ENCODE assay signal across 8 cellular contexts in genomic region chr10:34813626-34814227, GRCh38. TPM values are rescaled to one million over a fixed set of nuclear protein-coding genes. Genes with fewer than 3 reads are reported as not detected.
A peak's percentile ranks its signal among the peaks of the same experiment; 100 is the strongest.
DNase-seq lines count a peak whose midpoint lies in the region; ATAC-seq and TF ChIP-seq lines count a peak whose summit lies in the region.

No MANE protein-coding gene starts in this region.

- H3K27me3 Mint-ChIP-seq in activated naive CD4-positive, alpha-beta T cell treated with anti-CD3 and anti-CD28 coated beads, Interleukin-2, amount 10 ng/mL, durations not matched to agents 7 days and 5 days: peaks cover 73% of the 10 kb centered on the region
- H3K27me3 Mint-ChIP-seq in stimulated activated naive B cell treated with anti-CD40 and anti-IgM and Interleukin-4, amounts not matched to agents 10 μg/mL and 1 μg/mL and 100 μg/mL, for 72 hours: peaks cover 55 to 72% of the 10 kb centered on the region in 2 donors

- peak overlapping the region; percentile 64 for H3K4me3 Mint-ChIP-seq in activated naive CD4-positive, alpha-beta T cell treated with anti-CD3 and anti-CD28 coated beads, Interleukin-2, amount 10 ng/mL, durations not matched to agents 7 days and 5 days
- peak overlapping the region; percentile 19 to 45 for H3K4me3 Mint-ChIP-seq in stimulated activated naive B cell treated with anti-CD40 and anti-IgM and Interleukin-4, amounts not matched to agents 10 μg/mL and 1 μg/mL and 100 μg/mL, for 72 hours

- H3K9me3 ChIP-seq in iPS-18a (ENCODE audit: control insufficient read depth, low read depth, low read length) (no peaks in the 10 kb centered on the region), OCI-LY7 (ENCODE audit: low read length) (no peaks in the 10 kb centered on the region)

- no peak for ATAC-seq in activated naive CD4-positive, alpha-beta T cell treated with anti-CD3 and anti-CD28 coated beads, Interleukin-2, amount 50 U/mL, for 72 hours
- no peak for ATAC-seq in stimulated activated naive B cell treated with anti-CD40 and anti-IgM and Interleukin-4, amounts not matched to agents 10 μg/mL and 1 μg/mL and 100 μg/mL, for 72 hours (replicated peaks)
- ATAC-seq in GM21447 (IDR thresholded peaks at IDR 0.05; ENCODE audit: unreplicated experiment): no peak

- intact Hi-C loops in OCI-LY7 (cut with micrococcal nuclease; ENCODE audit: unreplicated experiment): no loop called here

- TF ChIP-seq CTCF in OCI-LY7 (conservative IDR thresholded peaks at IDR 0.05; ENCODE audit: low read length): no peak

- no peaks in the 10 kb centered on the region for H3K9me3 Mint-ChIP-seq in activated naive CD4-positive, alpha-beta T cell treated with anti-CD3 and anti-CD28 coated beads, Interleukin-2, amount 10 ng/mL, durations not matched to agents 7 days and 5 days
- no peaks in the 10 kb centered on the region for H3K9me3 Mint-ChIP-seq in activated naive CD4-positive, alpha-beta T cell treated with anti-CD3 and anti-CD28 coated beads, Interleukin-2, amount 50 U/mL, for 72 hours
- no peaks in the 10 kb centered on the region for H3K9me3 Mint-ChIP-seq in stimulated activated naive B cell treated with anti-CD40 and anti-IgM and Interleukin-4, amounts not matched to agents 10 μg/mL and 1 μg/mL and 100 μg/mL, for 72 hours

- BruUV-seq in OCI-LY7 (replicated peaks; lab: Mats Ljungman, UMichigan): no TSS peak

- peaks cover 31% of the 10 kb centered on the region for H3K27me3 ChIP-seq in iPS-18a (ENCODE audit: control insufficient read depth, insufficient read depth, low read length)

- H3K36me3 ChIP-seq in iPS-18a (ENCODE audit: control insufficient read depth, low read depth, low read length): no peaks in the 10 kb centered on the region
- H3K36me3 ChIP-seq in OCI-LY7 (ENCODE audit: insufficient read depth, low read length): no peaks in the 10 kb centered on the region

- no peak overlapping the region for H3K4me2 ChIP-seq in OCI-LY7 (ENCODE audit: low read length)

- H4K20me1 ChIP-seq in OCI-LY7 (ENCODE audit: insufficient read depth, low read length): no peaks in the 10 kb centered on the region

- H3K4me1 ChIP-seq in iPS-18a (ENCODE audit: control insufficient read depth, low read depth, low read length) (peaks cover 36% of the 10 kb centered on the region), OCI-LY7 (ENCODE audit: insufficient read depth, low read length, poor library complexity, severe bottlenecking) (no peaks in the 10 kb centered on the region)

- H3K4me3 ChIP-seq in iPS-18a (ENCODE audit: low read length) (peak overlapping the region; percentile 90), OCI-LY7 (ENCODE audit: low read depth, low read length, poor library complexity, severe bottlenecking) (no peak overlapping the region)

- peaks cover 19% of the 10 kb centered on the region for H3K4me1 Mint-ChIP-seq in activated naive CD4-positive, alpha-beta T cell treated with anti-CD3 and anti-CD28 coated beads, Interleukin-2, amount 10 ng/mL, durations not matched to agents 7 days and 5 days
- peaks cover 18 to 23% of the 10 kb centered on the region in 2 donors for H3K4me1 Mint-ChIP-seq in stimulated activated naive B cell treated with anti-CD40 and anti-IgM and Interleukin-4, amounts not matched to agents 10 μg/mL and 1 μg/mL and 100 μg/mL, for 72 hours

- POLR2A ChIA-PET in OCI-LY7 (lab: Charles Lee): no interaction called here

- no peak overlapping the region for H2AFZ ChIP-seq in OCI-LY7 (ENCODE audit: low read length)

- no peaks in the 10 kb centered on the region for H3K9me2 ChIP-seq in OCI-LY7 (ENCODE audit: insufficient read depth, low read length)

- H3K36me3 Mint-ChIP-seq in activated naive CD4-positive, alpha-beta T cell treated with anti-CD3 and anti-CD28 coated beads, Interleukin-2, amount 10 ng/mL, durations not matched to agents 7 days and 5 days: no peaks in the 10 kb centered on the region
- peaks cover 0 to 4% of the 10 kb centered on the region in 2 donors for H3K36me3 Mint-ChIP-seq in activated naive CD4-positive, alpha-beta T cell treated with anti-CD3 and anti-CD28 coated beads, Interleukin-2, amount 50 U/mL, for 72 hours
- no peaks in the 10 kb centered on the region for H3K36me3 Mint-ChIP-seq in stimulated activated naive B cell treated with anti-CD40 and anti-IgM and Interleukin-4, amounts not matched to agents 10 μg/mL and 1 μg/mL and 100 μg/mL, for 72 hours

- no peak overlapping the region for H3K27ac ChIP-seq in iPS-18a (ENCODE audit: low read length)
- no peak overlapping the region for H3K27ac ChIP-seq in OCI-LY7 (ENCODE audit: low read depth, low read length, poor library complexity, severe bottlenecking)

- H3K79me2 ChIP-seq in OCI-LY7 (ENCODE audit: insufficient read depth, low read depth, low read length): no peaks in the 10 kb centered on the region

- peak overlapping the region; percentile 60 for H3K9ac ChIP-seq in iPS-18a (ENCODE audit: low read length)

- no peak for DNase-seq in activated naive CD4-positive, alpha-beta T cell treated with anti-CD3 and anti-CD28 coated beads, Interleukin-2, amount 10 ng/mL, durations not matched to agents 7 days and 5 days
- DNase-seq in activated naive CD4-positive, alpha-beta T cell treated with anti-CD3 and anti-CD28 coated beads, Interleukin-2, amount 50 U/mL, for 72 hours (ENCODE audit: low spot score in 2 of 2): no peak
- DNase-seq in amniotic epithelial cell (ENCODE audit: low read depth) (peak; percentile 70), SHP77 (lab: John Stamatoyannopoulos, UW) (no peak), OCI-LY7 (ENCODE audit: low spot score) (no peak)
- no peak for DNase-seq in stimulated activated naive B cell treated with anti-CD40 and anti-IgM and Interleukin-4, amounts not matched to agents 10 μg/mL and 1 μg/mL and 100 μg/mL, for 72 hours

- H3K27ac Mint-ChIP-seq in activated naive CD4-positive, alpha-beta T cell treated with anti-CD3 and anti-CD28 coated beads, Interleukin-2, amount 10 ng/mL, durations not matched to agents 7 days and 5 days: no peak overlapping the region
- no peak overlapping the region for H3K27ac Mint-ChIP-seq in activated naive CD4-positive, alpha-beta T cell treated with anti-CD3 and anti-CD28 coated beads, Interleukin-2, amount 50 U/mL, for 72 hours
- no peak overlapping the region for H3K27ac Mint-ChIP-seq in stimulated activated naive B cell treated with anti-CD40 and anti-IgM and Interleukin-4, amounts not matched to agents 10 μg/mL and 1 μg/mL and 100 μg/mL, for 72 hours

- CTCF ChIA-PET in activated naive CD4-positive, alpha-beta T cell treated with anti-CD3 and anti-CD28 coated beads, Interleukin-2, amount 10 ng/mL, durations not matched to agents 7 days and 5 days (lab: Charles Lee): no interaction called here
- CTCF ChIA-PET in OCI-LY7 (lab: Charles Lee; ENCODE audit: unreplicated experiment): no interaction called here

RNA-seq across cellular contexts. Expression of gene PARD3, which starts 1.4 kb away (rescaled TPM):
- total RNA-seq in activated naive CD4-positive, alpha-beta T cell treated with anti-CD3 and anti-CD28 coated beads, Interleukin-2, amount 50 U/mL, for 72 hours: 1 to 10 TPM; 1.4 to 2.7 TPM
- not detected in 2 replicates for total RNA-seq in OCI-LY7 (2014; rRNA removed; shearing (Covaris generic))
- total RNA-seq in OCI-LY7 (2022): not detected in 2 replicates
